ENCODE assay signal across 8 cellular contexts in the genomic region with DNA sequence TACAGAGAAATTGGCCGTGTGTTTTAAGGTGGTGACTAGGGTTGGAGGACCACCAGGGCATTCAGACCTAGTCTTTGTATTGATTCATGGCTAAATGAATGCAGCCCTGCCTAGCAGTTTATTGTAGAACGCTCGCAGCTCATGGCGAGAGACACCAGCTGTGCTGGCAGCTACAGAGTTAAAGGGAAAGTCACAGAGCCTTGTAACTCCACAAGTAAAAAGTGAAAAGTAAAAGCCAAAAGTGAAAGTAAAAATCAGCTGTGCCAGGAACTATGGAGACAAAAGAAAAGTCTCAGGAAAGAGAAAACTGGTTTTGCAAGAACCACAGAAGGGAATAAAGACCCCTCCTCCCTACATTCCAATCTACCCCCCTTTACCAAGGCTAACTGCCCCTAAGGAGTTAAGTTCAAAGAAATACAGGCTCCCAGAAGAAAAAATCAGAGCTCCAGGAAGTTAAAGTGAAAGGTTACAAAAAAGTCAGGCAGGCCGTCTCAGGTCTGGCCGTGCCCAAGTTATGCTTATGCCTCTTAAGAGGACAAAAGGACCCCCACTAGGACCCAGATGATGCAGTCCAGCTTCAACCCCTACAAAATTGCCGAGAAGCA. TPM values are rescaled to one million over a fixed set of nuclear protein-coding genes. Genes with fewer than 3 reads are reported as not detected.
A peak's percentile ranks its signal among the peaks of the same experiment; 100 is the strongest.
DNase-seq lines count a peak whose midpoint lies in the region; ATAC-seq and TF ChIP-seq lines count a peak whose summit lies in the region.

No MANE protein-coding gene starts in this region.

- H3K4me3 ChIP-seq in suprapubic skin, result peak overlapping the region; percentile 66

- ATAC-seq in left lobe of liver, result peak; percentile 76
- no peak for ATAC-seq in HG03439 (IDR thresholded peaks at IDR 0.05; ENCODE audit: unreplicated experiment)

- TF ChIP-seq POLR2A in suprapubic skin (IDR thresholded peaks at IDR 0.05), result no peak

- no peaks in the 10 kb centered on the region for H3K9me3 ChIP-seq in suprapubic skin

- peak overlapping the region; percentile 87 for H3K27ac ChIP-seq in suprapubic skin

- H3K4me1 ChIP-seq in suprapubic skin, result peaks cover 49% of the 10 kb centered on the region

- no peaks in the 10 kb centered on the region for H3K27me3 ChIP-seq in suprapubic skin

- WGBS in suprapubic skin, result 2% methylated on average over 7 of the region's 7 CpGs

- DNase-seq in NCI-H510A treated with DMSO at 0.1 percent for 48 hours (lab: John Stamatoyannopoulos, UW), result peak; percentile 7
- no peak for DNase-seq in NCI-H510A (lab: John Stamatoyannopoulos, UW)
- DNase-seq in NCI-H1048 (lab: John Stamatoyannopoulos, UW), result peak; percentile 19
- peak; percentile 74 for DNase-seq in cerebellar cortex (ENCODE audit: low spot score)
- no peak for DNase-seq in left lobe of liver (ENCODE audit: low spot score)
- DNase-seq in suprapubic skin (ENCODE audit: low spot score in 2 of 2), result no peak
- no peak for DNase-seq in NCI-H1436 (lab: John Stamatoyannopoulos, UW)

- no peak for TF ChIP-seq CTCF in suprapubic skin (IDR thresholded peaks at IDR 0.05)

- no peak for TF ChIP-seq EP300 in suprapubic skin (IDR thresholded peaks at IDR 0.05)

- H3K36me3 ChIP-seq in suprapubic skin, result no peaks in the 10 kb centered on the region

RNA-seq across cellular contexts. Expression of a gene that starts 46.4 kb away (rescaled TPM):
- 26.4 TPM for total RNA-seq in left lobe of liver
- 10 to 100 TPM; 23.1 to 41.9 (median 39.4) TPM for total RNA-seq in suprapubic skin

RNA-seq across cellular contexts. Expression of a gene that starts 47.0 kb away (rescaled TPM):
- total RNA-seq in left lobe of liver (0.23 TPM), suprapubic skin (under 1 TPM in 3 of 4 donors, not detected in 1; 0.19 to 0.48 (median 0.21) TPM)

RNA-seq across cellular contexts. Expression of a gene that starts 54.9 kb away (rescaled TPM):
- total RNA-seq in left lobe of liver (178 TPM), suprapubic skin (100 to 1,000 TPM in 3 of 4 donors, 10 to 100 TPM in 1; 94.7 to 223 (median 119) TPM)

RNA-seq across cellular contexts. Expression of a gene that starts 55.2 kb away (rescaled TPM):
- total RNA-seq in left lobe of liver (144 TPM), suprapubic skin (100 to 1,000 TPM; 120 to 145 (median 131) TPM)

Comparison
In these comparisons a context has a peak if more than half of its experiments do, and no peak if none do; other contexts are left out.
1. DNase-seq: peak in NCI-H510A treated with DMSO at 0.1 percent for 48 hours (single experiment), NCI-H1048 (single experiment) and cerebellar cortex (single experiment); none in NCI-H510A (single experiment), left lobe of liver (single experiment), suprapubic skin (0 of 2) and NCI-H1436 (single experiment).